8 cellular contexts compared by ENCODE assay signal in genomic region chr19:16197622-16198362, GRCh38. TPM values are rescaled to one million over a fixed set of nuclear protein-coding genes. Genes with fewer than 3 reads are reported as not detected.
DNase-seq lines count a peak whose midpoint lies in the region; ATAC-seq, FAIRE-seq and TF ChIP-seq lines count a peak whose summit lies in the region.

AP1M1 (plus strand) TSS chr19:16197911; CDS start chr19:16198027, 116 bp downstream.

- WGBS in H1 (ENCODE audit: extremely low coverage in 1 of 2, insufficient coverage in 1 of 2, insufficient read length in 1 of 2, insufficient replicate concordance in 2 of 2, low coverage in 1 of 2, low lambda C conversion rate in 2 of 2, missing lambda C conversion rate in 1 of 2), 2 experiments, result 1% methylated on average over 57 of the region's 64 CpGs; no CpG with 5 or more reads in 1 of the 2 experiments
- no CpG with 5 or more reads among the region's 64 CpGs for WGBS in mesendoderm (ENCODE audit: extremely low coverage, insufficient coverage, low lambda C conversion rate)

- peak within 1 kb of the TSS; percentile 91 for H3K4ac ChIP-seq in H1 (replicated peaks; ENCODE audit: insufficient read length, low read depth, low read length)
- H3K4ac ChIP-seq in mesendoderm (ENCODE audit: low read depth, low read length), result no peak within 1 kb of the TSS

- no peak for TF ChIP-seq CTCF in H1 (IDR thresholded peaks at IDR 0.05; ENCODE audit: control extremely low read depth in 1 of 3, insufficient read depth in 1 of 3, low read depth in 1 of 3, low read length in 3 of 3)

- peak within 1 kb of the TSS; percentile 71 for H3K18ac ChIP-seq in H1 (ENCODE audit: extremely low read depth, low read length)
- H3K18ac ChIP-seq in mesendoderm (ENCODE audit: low read length), result peak within 1 kb of the TSS; percentile 11

- no peaks in the 10 kb centered on the region for H3K36me3 ChIP-seq in H1 (ENCODE audit: control insufficient read depth in 2 of 4, insufficient read depth in 4 of 4, low read length in 3 of 4)
- H3K36me3 ChIP-seq in mesendoderm (ENCODE audit: control insufficient read depth, insufficient read depth, low read length), result no peaks in the 10 kb centered on the region

- H3K27me3 ChIP-seq in H1 (replicated peaks in 1 of 4; ENCODE audit: control insufficient read depth in 3 of 4, extremely low read depth in 1 of 4, insufficient read depth in 3 of 4, low read length in 3 of 4) (no peaks in the 10 kb centered on the region), mesendoderm (ENCODE audit: insufficient read depth, low read length, poor library complexity) (no peaks in the 10 kb centered on the region)

- H2BK12ac ChIP-seq in H1 (ENCODE audit: low read depth, low read length), result no peak within 1 kb of the TSS

- H2BK5ac ChIP-seq in H1 (ENCODE audit: low read depth, low read length) (peak within 1 kb of the TSS; percentile 81; the same call in 1 of the 2 replicates), mesendoderm (ENCODE audit: low read length) (no peak within 1 kb of the TSS)

- no peak for FAIRE-seq in H1 (lab: Jason Lieb, UNC)

- H2AK5ac ChIP-seq in H1 (ENCODE audit: low read depth, low read length) (no peak within 1 kb of the TSS), mesendoderm (ENCODE audit: low read length) (no peak within 1 kb of the TSS)

- no peaks in the 10 kb centered on the region for H3K9me3 ChIP-seq in H1 (ENCODE audit: insufficient read depth in 2 of 2, low read depth in 1 of 2, low read length in 1 of 2)

- H3K79me2 ChIP-seq in H1 (ENCODE audit: control insufficient read depth in 1 of 2, insufficient read depth in 2 of 2, low read length in 2 of 2) (peaks cover 0 to 6% of the 10 kb centered on the region in 2 experiments; a peak in 1 of 4 replicates), mesendoderm (ENCODE audit: control insufficient read depth, insufficient read depth, low read length) (peaks cover 4% of the 10 kb centered on the region)

- H2BK120ac ChIP-seq in H1 (replicated peaks; ENCODE audit: low read depth, low read length) (no peak within 1 kb of the TSS), mesendoderm (ENCODE audit: low read depth, low read length) (no peak within 1 kb of the TSS)

- H2BK20ac ChIP-seq in H1 (ENCODE audit: low read length), result no peak within 1 kb of the TSS

- H3K14ac ChIP-seq in H1 (ENCODE audit: insufficient read length), result no peak within 1 kb of the TSS

- peaks cover 0 to 8% of the 10 kb centered on the region in 2 experiments for H4K20me1 ChIP-seq in H1 (replicated peaks in 1 of 2; ENCODE audit: control insufficient read depth in 1 of 2, insufficient read depth in 2 of 2, low read length in 2 of 2)

- peak; percentile 69 for ATAC-seq in GM21360 (IDR thresholded peaks at IDR 0.05; ENCODE audit: unreplicated experiment)

- H3K27ac ChIP-seq in H1 (ENCODE audit: low read depth, low read length), result peak within 1 kb of the TSS; percentile 4; the same call in 1 of the 2 replicates
- H3K27ac ChIP-seq in mesendoderm (ENCODE audit: low read depth, low read length), result no peak within 1 kb of the TSS

- H3K4me3 ChIP-seq in H1 (ENCODE audit: extremely low read depth in 1 of 4, insufficient read depth in 2 of 4, low read depth in 3 of 4, low read length in 4 of 4) (peak within 1 kb of the TSS; percentile 73 to 92 (median 81)), mesendoderm (ENCODE audit: low read length) (peak within 1 kb of the TSS; percentile 71)

- H4K8ac ChIP-seq in H1 (ENCODE audit: extremely low read depth, insufficient read depth, low read length), result peak within 1 kb of the TSS; percentile 93; the same call in 1 of the 2 replicates
- H4K8ac ChIP-seq in mesendoderm (ENCODE audit: low read depth, low read length), result peak within 1 kb of the TSS; percentile 94

- DNase-seq in COLO668 (lab: John Stamatoyannopoulos, UW; ENCODE audit: unreplicated experiment) (peak; percentile 98), HT1080 (ENCODE audit: low read depth) (peak; percentile 96), NOMO-1 treated with DMSO at 0.1 percent for 48 hours (lab: John Stamatoyannopoulos, UW; ENCODE audit: unreplicated experiment) (peak; percentile 95), H1 (ENCODE audit: low read depth in 1 of 2, low spot score in 2 of 2) (peak; percentile 97 to 99), mesendoderm (peak; percentile 98)
- peak; percentile 95 to 99 (median 96) for DNase-seq in activated CD8-positive, alpha-beta memory T cell treated with anti-CD3 and anti-CD28 coated beads for 48 hours (ENCODE audit: low read depth in 2 of 3, low spot score in 2 of 3)
- DNase-seq in stimulated activated CD8-positive, alpha-beta memory T cell treated with anti-CD3 and anti-CD28 coated beads, Interleukin-15, amount 100 ng/mL, for 1 hour (ENCODE audit: low read depth), result peak; percentile 96

- peaks cover 8% of the 10 kb centered on the region; the same call in 1 of the 2 replicates for H3K23me2 ChIP-seq in H1 (ENCODE audit: low read depth, low read length)

- TF ChIP-seq POLR2A in H1 (IDR thresholded peaks at IDR 0.05; ENCODE audit: control extremely low read depth in 1 of 2, low read depth in 2 of 2, low read length in 2 of 2), result peak in 1 of 2 experiments; percentile 55; a peak in 1 of 3 replicates

- H4K5ac ChIP-seq in H1 (ENCODE audit: insufficient read length, low read depth, low read length), result peak within 1 kb of the TSS; percentile 77
- peak within 1 kb of the TSS; percentile 59 for H4K5ac ChIP-seq in mesendoderm (ENCODE audit: low read length)

- peak within 1 kb of the TSS; percentile 73 for H2AFZ ChIP-seq in H1 (ENCODE audit: low read length)

- peak within 1 kb of the TSS; percentile 24 for H3K56ac ChIP-seq in H1 (replicated peaks; ENCODE audit: insufficient read length, low read depth, low read length)
- H3K56ac ChIP-seq in mesendoderm (ENCODE audit: low read length), result peak within 1 kb of the TSS; percentile 88

- no peak within 1 kb of the TSS for H4K91ac ChIP-seq in H1 (replicated peaks; ENCODE audit: insufficient read length, low read length)

- POLR2A ChIA-PET in H1 (lab: Charles Lee; ENCODE audit: partially characterized antibody), result interaction anchor here (1.2 to 3.3 kb wide), 3 partner anchors 10 to 122 kb away, joined by 4 to 25 read pairs (median 7); partner anchors contain the start of genes FAM32A and TPM4

- H3K4me2 ChIP-seq in H1 (ENCODE audit: insufficient read depth in 1 of 2, low read depth in 2 of 2, low read length in 2 of 2) (peak within 1 kb of the TSS; percentile 56 to 81), mesendoderm (ENCODE audit: low read length) (peak within 1 kb of the TSS; percentile 98)

- no peak for TF ChIP-seq EP300 in H1 (IDR thresholded peaks at IDR 0.05; ENCODE audit: borderline replicate concordance in 1 of 2, low read depth in 2 of 2, low read length in 2 of 2)

- TF ChIP-seq RAD21 in H1 (IDR thresholded peaks at IDR 0.05 in 1 of 2, conservative IDR thresholded peaks at IDR 0.05 in 1 of 2; ENCODE audit: low read depth in 2 of 2, low read length in 2 of 2), result no peak

- CTCF ChIA-PET in H1 (lab: Charles Lee; ENCODE audit: partially characterized antibody), result interaction anchor here (0.6 to 1.1 kb wide), 2 partner anchors 11 to 12 kb away, joined by 5 read pairs; no protein-coding TSS in a partner anchor

- H3K23ac ChIP-seq in H1 (ENCODE audit: insufficient read length) (no peak within 1 kb of the TSS), mesendoderm (ENCODE audit: low read length) (no peak within 1 kb of the TSS)

- no peak within 1 kb of the TSS for H2BK15ac ChIP-seq in H1 (ENCODE audit: low read length)
- no peak within 1 kb of the TSS for H2BK15ac ChIP-seq in mesendoderm (replicated peaks; ENCODE audit: low read depth)

- H3K9ac ChIP-seq in H1 (replicated peaks in 1 of 4; ENCODE audit: extremely low read depth in 1 of 4, low read depth in 3 of 4, low read length in 3 of 4) (peak within 1 kb of the TSS in 3 of 4 experiments; percentile 28 to 67 (median 31); a peak in 5 of 7 replicates), mesendoderm (ENCODE audit: low read length) (peak within 1 kb of the TSS; percentile 73)

- H3K4me1 ChIP-seq in H1 (replicated peaks in 1 of 4; ENCODE audit: control insufficient read depth in 3 of 4, insufficient read depth in 4 of 4, low read length in 3 of 4) (no peaks in the 10 kb centered on the region; a peak in 1 of 7 replicates), mesendoderm (ENCODE audit: control insufficient read depth, low read depth, low read length) (peaks cover 3% of the 10 kb centered on the region)

- H3K79me1 ChIP-seq in H1 (ENCODE audit: low read depth, low read length) (peaks cover 6% of the 10 kb centered on the region), mesendoderm (ENCODE audit: low read length) (peaks cover 10% of the 10 kb centered on the region)

TF ChIP-seq in H1, 55 proteins besides CTCF, POLR2A, EP300 and RAD21 (continues in another document):
- no peak for TF ChIP-seq ATF3 (IDR thresholded peaks at IDR 0.05; ENCODE audit: insufficient read depth, low read depth, low read length)
- TF ChIP-seq BCL11A (IDR thresholded peaks at IDR 0.05; ENCODE audit: low read depth in 2 of 2, low read length in 2 of 2), result no peak
- TF ChIP-seq KDM5A (IDR thresholded peaks at IDR 0.05; ENCODE audit: low read length), result no peak
- no peak for TF ChIP-seq YY1 (IDR thresholded peaks at IDR 0.05; ENCODE audit: low read depth, low read length)
- no peak for TF ChIP-seq FOSL1 (IDR thresholded peaks at IDR 0.05; ENCODE audit: insufficient read depth, low read depth, low read length)
- no peak for TF ChIP-seq POU5F1 (IDR thresholded peaks at IDR 0.05; ENCODE audit: low read depth, low read length)
- TF ChIP-seq SIX5 (IDR thresholded peaks at IDR 0.05; ENCODE audit: low read depth, low read length), result no peak
- no peak for TF ChIP-seq JUN (IDR thresholded peaks at IDR 0.05; ENCODE audit: low read depth, low read length)
- no peak for TF ChIP-seq BRCA1 (IDR thresholded peaks at IDR 0.05; ENCODE audit: low read depth, low read length)
- TF ChIP-seq TCF12 (IDR thresholded peaks at IDR 0.05; ENCODE audit: low read depth, low read length), result no peak

RNA-seq across cellular contexts. Expression of gene AP1M1, which starts in this region (rescaled TPM):
- total RNA-seq in HT1080 (2014; rRNA removed; shearing (Covaris generic)), result 137 and 138 TPM in 2 replicates
- polyA plus RNA-seq in HT1080 (2015; cell fraction: cytosol; rRNA removed), result 132 and 135 TPM in 2 replicates
- 141 and 163 TPM in 2 replicates for polyA plus RNA-seq in HT1080 (2015; cell fraction: nucleus; rRNA removed)
- 37.2 and 37.5 TPM in 2 replicates for total RNA-seq in H1 (2021; fragmentation: NEBNext Ultra II Directional; extraction: Animal tissue kit (Norgen Biotek cat#: 25700))
- polyA plus RNA-seq in H1 (2011; rRNA removed), result 30.9 and 45.1 TPM in 2 replicates
- polyA plus RNA-seq in H1 (2011; cell fraction: cytosol; rRNA removed), result 35.2 TPM
- 48.2 TPM for polyA plus RNA-seq in H1 (2011; cell fraction: nucleus; rRNA removed)
- 28.6 to 43.6 TPM (median 38.3 TPM) in 4 replicates for polyA plus RNA-seq in H1 (2012, experiment 1 of 2)
- polyA plus RNA-seq in H1 (2012, experiment 2 of 2), result 39.9 TPM
- 16.6 TPM for polyA plus RNA-seq in H1 (2013, experiment 1 of 2)
- polyA plus RNA-seq in H1 (2013, experiment 2 of 2), result 16.4 TPM
- 24.3 and 31.3 TPM in 2 replicates for polyA minus RNA-seq in H1 (2011; rRNA and poly(A)+ RNA removed)
- 34.6 TPM for polyA minus RNA-seq in H1 (2011; cell fraction: cytosol; rRNA and poly(A)+ RNA removed)
- 27.1 TPM for polyA minus RNA-seq in H1 (2011; cell fraction: nucleus; rRNA and poly(A)+ RNA removed)
- 20.0 TPM for polyA plus RNA-seq in mesendoderm (2013, experiment 1 of 2)
- polyA plus RNA-seq in mesendoderm (2013, experiment 2 of 2), result 21.4 TPM
